Comparison of ENCODE assay signal across 13 cellular contexts in the genomic region with DNA sequence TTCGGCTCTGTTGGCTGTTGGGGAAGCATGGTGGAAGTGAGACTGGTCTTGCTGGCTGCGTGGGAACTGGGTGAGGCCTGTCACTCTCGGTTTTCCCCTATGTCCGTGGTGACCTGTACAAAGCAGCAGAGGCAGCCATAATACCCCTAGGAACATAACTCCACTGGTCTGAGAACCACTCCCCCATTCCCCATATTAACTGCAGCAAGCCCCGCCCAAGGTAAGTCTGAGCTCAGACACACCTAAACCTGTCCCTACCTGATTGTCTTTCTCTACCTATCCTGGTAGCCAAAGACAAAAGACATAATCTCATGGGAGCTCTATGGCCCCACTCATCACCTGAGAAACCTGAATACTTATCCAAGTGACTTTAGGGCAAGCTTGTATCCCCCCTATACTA.
DNase-seq lines count a peak whose midpoint lies in the region; ATAC-seq and TF ChIP-seq lines count a peak whose summit lies in the region.
"Had no signal": no experiment of that assay in that cellular context is flagged by ENCODE, and none has a peak within 500 bp of the region (broad histone marks: within the 10 kb centered on the region; RNA-seq: fewer than 3 reads in every experiment).

No MANE protein-coding gene starts in this region.

- DNase-seq in IMR-90 (no peak), mucosa of descending colon (no peak), medulla oblongata (ENCODE audit: extremely low spot score) (no peak), RKO (ENCODE audit: low spot score) (no peak), T-helper 1 cell (no peak)
- DNase-seq: ACHN; BE2C; C1 segment of cervical spinal cord; CD4-positive, CD25-positive, alpha-beta regulatory T cell; CD8-positive, alpha-beta memory T cell; COR-L47 had no signal

- H2AFZ ChIP-seq in IMR-90 (replicated peaks; ENCODE audit: low read length, poor library complexity): peak overlapping the region; percentile 32

- H4K20me1 ChIP-seq in IMR-90 (ENCODE audit: insufficient read depth, low read length): no peaks in the 10 kb centered on the region

- CTCF ChIA-PET in IMR-90 (lab: Yijun Ruan, JAX): no interaction called here

- WGBS in IMR-90 (ENCODE audit: extremely low coverage in 2 of 2, insufficient read length in 1 of 2), 2 experiments: 80% methylated on average over 1 of the region's 5 CpGs; no CpG with 5 or more reads in 1 of the 2 experiments
- WGBS in esophagus, 2 donors: 64 to 69% methylated on average over 5 of the region's 5 CpGs

- H3K9me1 ChIP-seq in IMR-90 (ENCODE audit: insufficient read depth, low read length): no peaks in the 10 kb centered on the region

- H3K36me3 ChIP-seq in IMR-90 (ENCODE audit: control insufficient read depth, insufficient read depth, low read length) (no peaks in the 10 kb centered on the region), esophagus (ENCODE audit: control insufficient read depth in 2 of 2, insufficient read depth in 2 of 2, low read length in 1 of 2) (no peaks in the 10 kb centered on the region), mucosa of descending colon (ENCODE audit: low read depth) (no peaks in the 10 kb centered on the region)
- H3K36me3 ChIP-seq: BE2C, HAP-1 had no signal

- H3K27me3 ChIP-seq in IMR-90 (ENCODE audit: control insufficient read depth, insufficient read depth, low read length) (no peaks in the 10 kb centered on the region; the same call in 1 of the 2 replicates), esophagus (ENCODE audit: control insufficient read depth in 1 of 2, insufficient read depth in 2 of 2, low read length in 2 of 2) (no peaks in the 10 kb centered on the region)
- H3K27me3 ChIP-seq: BE2C had no signal

- H3K4me2 ChIP-seq in IMR-90 (ENCODE audit: low read depth, low read length): no peak overlapping the region

- H2AK5ac ChIP-seq in IMR-90 (ENCODE audit: low read depth, low read length): no peak overlapping the region

- no peak overlapping the region for H4K91ac ChIP-seq in IMR-90 (ENCODE audit: insufficient read depth, low read depth, low read length)

- no peak for TF ChIP-seq POLR2A in IMR-90 (IDR thresholded peaks at IDR 0.05; ENCODE audit: low read depth, low read length)

- H3K4me3 ChIP-seq in IMR-90 (ENCODE audit: insufficient read depth, low read depth, low read length) (no peak overlapping the region), esophagus (ENCODE audit: low read depth in 1 of 2, low read length in 2 of 2) (no peak overlapping the region), mucosa of descending colon (no peak overlapping the region)
- H3K4me3 ChIP-seq: HAP-1 had no signal

- H3K9ac ChIP-seq in IMR-90 (ENCODE audit: low read depth, low read length): no peak overlapping the region

- no peak overlapping the region for H2BK5ac ChIP-seq in IMR-90 (ENCODE audit: low read depth, low read length, poor library complexity, severe bottlenecking)

- no peak overlapping the region for H2BK15ac ChIP-seq in IMR-90 (ENCODE audit: low read depth, low read length)

- no peaks in the 10 kb centered on the region for H3K4me1 ChIP-seq in IMR-90 (ENCODE audit: control insufficient read depth, insufficient read depth, low read length)
- no peaks in the 10 kb centered on the region for H3K4me1 ChIP-seq in esophagus (ENCODE audit: control insufficient read depth in 2 of 2, insufficient read depth in 2 of 2, low read length in 1 of 2)
- H3K4me1 ChIP-seq in mucosa of descending colon (ENCODE audit: low read depth): no peaks in the 10 kb centered on the region
- H3K4me1 ChIP-seq: BE2C, HAP-1 had no signal

- TF ChIP-seq CTCF in IMR-90 (conservative IDR thresholded peaks at IDR 0.05; ENCODE audit: low read depth, low read length): no peak
- TF ChIP-seq CTCF in mucosa of descending colon (IDR thresholded peaks at IDR 0.05): no peak

- H3K27ac ChIP-seq in IMR-90 (ENCODE audit: insufficient read depth, low read length) (no peak overlapping the region), esophagus (ENCODE audit: low read depth in 2 of 2, low read length in 1 of 2) (peak overlapping the region; percentile 57 to 69)

- H2BK20ac ChIP-seq in IMR-90 (ENCODE audit: low read depth, low read length): no peak overlapping the region

- H2BK120ac ChIP-seq in IMR-90 (ENCODE audit: low read depth, low read length): no peak overlapping the region

- TF ChIP-seq RAD21 in IMR-90 (IDR thresholded peaks at IDR 0.05; ENCODE audit: low read length): no peak

- no peaks in the 10 kb centered on the region for H3K79me1 ChIP-seq in IMR-90 (ENCODE audit: low read depth in 1 of 2, low read length in 2 of 2)

- ATAC-seq in IMR-90 (ENCODE audit: low read depth) (no peak), mucosa of descending colon (peak; percentile 24)

- H2AK9ac ChIP-seq in IMR-90 (replicated peaks; ENCODE audit: low read depth, low read length, poor library complexity): no peak overlapping the region

- no TSS peak for BruUV-seq in IMR-90 (replicated peaks; lab: Mats Ljungman, UMichigan)

- no peak overlapping the region for H4K5ac ChIP-seq in IMR-90 (ENCODE audit: low read depth, low read length)

- intact Hi-C loops in IMR-90 (cut with micrococcal nuclease): no loop called here
- intact Hi-C loops in mucosa of descending colon (cut with DNase I, micrococcal nuclease): no loop called here

- H3K9me3 ChIP-seq in IMR-90 (ENCODE audit: control insufficient read depth, insufficient read depth, low read length) (peaks cover 10% of the 10 kb centered on the region), esophagus (ENCODE audit: control insufficient read depth in 2 of 2, insufficient read depth in 1 of 2, low read depth in 1 of 2, low read length in 1 of 2) (peaks cover 0 to 3% of the 10 kb centered on the region in 2 donors), mucosa of descending colon (no peaks in the 10 kb centered on the region)
- H3K9me3 ChIP-seq: BE2C, HAP-1 had no signal

- no peak overlapping the region for H3K18ac ChIP-seq in IMR-90 (ENCODE audit: low read depth, low read length)

- in situ Hi-C loops in IMR-90 (cut with MboI; ENCODE audit: low sequenced_read_pairs): no loop called here

- H4K8ac ChIP-seq in IMR-90 (ENCODE audit: low read depth in 2 of 2, low read length in 2 of 2): no peak overlapping the region

- dilution Hi-C loops in IMR-90 (cut with HindIII; ENCODE audit: low sequenced_read_pairs, unreplicated experiment): no loop called here

- POLR2A ChIA-PET in IMR-90 (lab: Charles Lee; ENCODE audit: unreplicated experiment): no interaction called here

- no peak overlapping the region; the same call in 1 of the 2 replicates for H3K56ac ChIP-seq in IMR-90 (ENCODE audit: extremely low read depth, insufficient read depth, low read length)

- no peak overlapping the region for H3K23ac ChIP-seq in IMR-90 (ENCODE audit: low read depth, low read length)

- no peak overlapping the region; the same call in 1 of the 2 replicates for H3K14ac ChIP-seq in IMR-90 (replicated peaks; ENCODE audit: low read depth, low read length)

- H3K4ac ChIP-seq in IMR-90 (ENCODE audit: low read depth, low read length): no peak overlapping the region

TF ChIP-seq in IMR-90, 13 proteins besides CTCF, POLR2A, EP300 and RAD21:
- TF ChIP-seq, protein P1, sequence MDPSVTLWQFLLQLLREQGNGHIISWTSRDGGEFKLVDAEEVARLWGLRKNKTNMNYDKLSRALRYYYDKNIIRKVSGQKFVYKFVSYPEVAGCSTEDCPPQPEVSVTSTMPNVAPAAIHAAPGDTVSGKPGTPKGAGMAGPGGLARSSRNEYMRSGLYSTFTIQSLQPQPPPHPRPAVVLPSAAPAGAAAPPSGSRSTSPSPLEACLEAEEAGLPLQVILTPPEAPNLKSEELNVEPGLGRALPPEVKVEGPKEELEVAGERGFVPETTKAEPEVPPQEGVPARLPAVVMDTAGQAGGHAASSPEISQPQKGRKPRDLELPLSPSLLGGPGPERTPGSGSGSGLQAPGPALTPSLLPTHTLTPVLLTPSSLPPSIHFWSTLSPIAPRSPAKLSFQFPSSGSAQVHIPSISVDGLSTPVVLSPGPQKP (IDR thresholded peaks at IDR 0.05; ENCODE audit: borderline replicate concordance, low read depth, low read length): no peak
- no peak for TF ChIP-seq RCOR1 (IDR thresholded peaks at IDR 0.05; ENCODE audit: insufficient replicate concordance, low read length)
- TF ChIP-seq CHD1 (IDR thresholded peaks at IDR 0.05; ENCODE audit: low read depth, low read length): no peak
- TF ChIP-seq SMC3 (IDR thresholded peaks at IDR 0.05; ENCODE audit: low read depth, low read length): no peak
- TF ChIP-seq BHLHE40 (IDR thresholded peaks at IDR 0.05; ENCODE audit: low read depth, low read length): no peak
- no peak for TF ChIP-seq CEBPB (IDR thresholded peaks at IDR 0.05; ENCODE audit: low read depth, low read length)
- TF ChIP-seq RFX5 (IDR thresholded peaks at IDR 0.05; ENCODE audit: low read depth, low read length): no peak
- TF ChIP-seq MAZ (IDR thresholded peaks at IDR 0.05; ENCODE audit: borderline replicate concordance, low read depth, low read length): no peak
- TF ChIP-seq, protein P2, sequence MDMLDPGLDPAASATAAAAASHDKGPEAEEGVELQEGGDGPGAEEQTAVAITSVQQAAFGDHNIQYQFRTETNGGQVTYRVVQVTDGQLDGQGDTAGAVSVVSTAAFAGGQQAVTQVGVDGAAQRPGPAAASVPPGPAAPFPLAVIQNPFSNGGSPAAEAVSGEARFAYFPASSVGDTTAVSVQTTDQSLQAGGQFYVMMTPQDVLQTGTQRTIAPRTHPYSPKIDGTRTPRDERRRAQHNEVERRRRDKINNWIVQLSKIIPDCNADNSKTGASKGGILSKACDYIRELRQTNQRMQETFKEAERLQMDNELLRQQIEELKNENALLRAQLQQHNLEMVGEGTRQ (IDR thresholded peaks at IDR 0.05; ENCODE audit: low read depth, low read length): no peak
- no peak for TF ChIP-seq MAFK (IDR thresholded peaks at IDR 0.05; ENCODE audit: low read depth, low read length)
- TF ChIP-seq FOS (IDR thresholded peaks at IDR 0.05; ENCODE audit: low read depth, low read length): no peak
- no peak for TF ChIP-seq NFE2L2 (IDR thresholded peaks at IDR 0.05; ENCODE audit: low read depth, low read length)
- TF ChIP-seq MXI1 (IDR thresholded peaks at IDR 0.05; ENCODE audit: borderline replicate concordance, low read depth, low read length): no peak
TF ChIP-seq in IMR-90: peak in this region for 0.
